ENCODE assay signal across 1 cellular context in genomic region chr5:79791843-79792242, GRCh38.
TF ChIP-seq lines count a peak whose summit lies in the region.

No MANE protein-coding gene starts in this region.

TF ChIP-seq in GM23338, 12 proteins besides CTCF, POLR2A, EP300 and RAD21 (continued from another document):
- TF ChIP-seq ZNF462 (CRISPR knock-in tag; IDR thresholded peaks at IDR 0.05) = no peak
- TF ChIP-seq POLR2AphosphoS5 (IDR thresholded peaks at IDR 0.05; ENCODE audit: low read depth) = no peak
- TF ChIP-seq ZNF331 (CRISPR knock-in tag; IDR thresholded peaks at IDR 0.05; ENCODE audit: low read depth) = no peak
- TF ChIP-seq NANOG (IDR thresholded peaks at IDR 0.05; ENCODE audit: borderline replicate concordance) = no peak
TF ChIP-seq in GM23338: peak in this region for 0.
